Comparison of ENCODE assay signal across 12 cellular contexts in the genomic region with DNA sequence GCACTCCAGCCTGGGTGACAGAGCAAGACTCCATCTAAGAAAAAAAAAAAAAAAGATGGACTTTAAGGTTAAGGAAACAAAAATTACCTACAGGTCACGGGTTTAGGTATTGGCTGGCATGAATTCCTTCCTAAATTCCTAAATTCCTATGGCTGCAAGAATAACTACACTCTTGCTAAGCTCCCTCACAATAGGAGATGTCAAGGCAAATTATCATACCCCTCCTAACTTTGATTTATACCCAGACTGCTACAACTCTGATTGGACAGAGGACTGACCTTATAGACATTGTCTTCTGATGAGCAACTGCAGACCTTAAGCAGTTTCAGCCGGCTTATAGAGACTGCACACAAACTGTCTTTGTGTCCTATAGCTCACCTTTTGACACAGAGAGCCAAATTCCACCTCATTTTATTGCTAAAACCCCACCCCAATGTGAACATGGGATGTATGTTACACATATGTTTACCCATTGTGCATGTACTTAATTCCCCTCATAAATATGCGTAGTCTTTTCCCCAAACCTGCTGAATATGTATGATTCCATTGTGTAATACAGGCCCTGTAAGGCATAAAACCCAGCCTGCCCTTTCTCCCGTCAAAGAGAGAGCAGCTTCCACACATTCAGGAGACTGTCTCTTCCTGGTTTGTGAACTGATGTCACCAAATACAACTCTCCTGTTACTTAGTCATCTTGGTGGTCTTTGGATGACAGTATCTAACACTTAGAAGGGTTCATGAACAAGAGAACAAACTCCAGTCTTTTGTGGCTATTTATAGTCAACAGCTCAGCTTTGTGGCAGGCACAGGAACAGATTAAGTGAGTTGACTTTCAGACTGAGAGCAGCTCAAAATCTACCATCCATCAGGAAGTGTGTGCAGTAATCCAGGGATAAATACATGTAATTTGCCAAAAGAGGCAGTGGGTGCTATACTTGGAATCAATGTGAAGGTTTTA. TPM values are rescaled to one million over a fixed set of nuclear protein-coding genes. Genes with fewer than 3 reads are reported as not detected.
A peak's percentile ranks its signal among the peaks of the same experiment; 100 is the strongest.
DNase-seq lines count a peak whose midpoint lies in the region; ATAC-seq, FAIRE-seq and TF ChIP-seq lines count a peak whose summit lies in the region.
"Had no signal": no experiment of that assay in that cellular context is flagged by ENCODE, and none has a peak within 500 bp of the region (broad histone marks: within the 10 kb centered on the region; RNA-seq: fewer than 3 reads in every experiment).

No MANE protein-coding gene starts in this region.

- no peak overlapping the region for H3K27ac Mint-ChIP-seq in endodermal cell
- no peak overlapping the region for H3K27ac Mint-ChIP-seq in effector memory CD8-positive, alpha-beta T cell
- H3K27ac Mint-ChIP-seq: natural killer cell; stimulated activated naive B cell treated with anti-CD40 and anti-IgM and Interleukin-4, amounts not matched to agents 10 μg/mL and 1 μg/mL and 100 μg/mL, for 72 hours had no signal

- DNase-seq in AG08395 (ENCODE audit: low spot score) (peak; percentile 18), LHCN-M2 (ENCODE audit: low read depth) (peak; percentile 45), endodermal cell (no peak), left lung (no peak), kidney (no peak)
- DNase-seq in effector memory CD8-positive, alpha-beta T cell, result no peak
- DNase-seq: natural killer cell; NCI-H446 treated with DMSO at 0.1 percent for 48 hours; SHP77; stimulated activated naive B cell treated with anti-CD40 and anti-IgM and Interleukin-4, amounts not matched to agents 10 μg/mL and 1 μg/mL and 100 μg/mL, for 72 hours had no signal

- peaks cover 6% of the 10 kb centered on the region for H3K4me1 Mint-ChIP-seq in endodermal cell
- H3K4me1 Mint-ChIP-seq in effector memory CD8-positive, alpha-beta T cell (ENCODE audit: low read depth in 2 of 2), result peaks cover 5% of the 10 kb centered on the region in 2 donors
- H3K4me1 Mint-ChIP-seq: natural killer cell had no signal

- H3K9ac ChIP-seq in endodermal cell (ENCODE audit: extremely low read depth, low read length, poor library complexity, severe bottlenecking), result no peak overlapping the region
- no peak overlapping the region for H3K9ac ChIP-seq in kidney (ENCODE audit: low read length in 2 of 2)

- H3K27ac ChIP-seq in endodermal cell (ENCODE audit: low read depth, low read length) (peak overlapping the region; percentile 76), mesodermal cell (ENCODE audit: low read depth, low read length, severe bottlenecking) (peak overlapping the region; percentile 68), left lung (no peak overlapping the region), kidney (ENCODE audit: low read depth in 2 of 2, low read length in 2 of 2) (peak overlapping the region in 1 of 2 donors; percentile 9)

- no peaks in the 10 kb centered on the region for H3K4me1 ChIP-seq in endodermal cell (ENCODE audit: control insufficient read depth, insufficient read depth, low read length)
- peaks cover 4% of the 10 kb centered on the region for H3K4me1 ChIP-seq in mesodermal cell (ENCODE audit: control insufficient read depth, insufficient read depth, low read length, poor library complexity, severe bottlenecking)
- H3K4me1 ChIP-seq in left lung, result no peaks in the 10 kb centered on the region
- no peaks in the 10 kb centered on the region for H3K4me1 ChIP-seq in kidney (ENCODE audit: control insufficient read depth in 1 of 2, insufficient read depth in 1 of 2, low read depth in 1 of 2, low read length in 2 of 2)

- WGBS in endodermal cell (ENCODE audit: insufficient coverage in 1 of 2, insufficient read length in 1 of 2), 2 experiments, result 81 to 90% methylated on average over 3 to 4 of the region's 4 CpGs
- WGBS in mesodermal cell (ENCODE audit: insufficient coverage in 2 of 2), 2 experiments, result 78 to 85% methylated on average over 2 to 3 of the region's 4 CpGs

- no peaks in the 10 kb centered on the region for H3K9me3 Mint-ChIP-seq in endodermal cell
- H3K9me3 Mint-ChIP-seq in effector memory CD8-positive, alpha-beta T cell, result no peaks in the 10 kb centered on the region
- H3K9me3 Mint-ChIP-seq: natural killer cell; stimulated activated naive B cell treated with anti-CD40 and anti-IgM and Interleukin-4, amounts not matched to agents 10 μg/mL and 1 μg/mL and 100 μg/mL, for 72 hours had no signal

- H3K9me3 ChIP-seq in endodermal cell (ENCODE audit: control insufficient read depth, low read length), result no peaks in the 10 kb centered on the region
- no peaks in the 10 kb centered on the region for H3K9me3 ChIP-seq in mesodermal cell (ENCODE audit: control insufficient read depth, low read length)
- no peaks in the 10 kb centered on the region for H3K9me3 ChIP-seq in left lung
- no peaks in the 10 kb centered on the region for H3K9me3 ChIP-seq in kidney (ENCODE audit: control insufficient read depth in 1 of 2, low read length in 2 of 2)

- no peak for FAIRE-seq in kidney (lab: Jason Lieb, UNC)

- H3K27me3 Mint-ChIP-seq in endodermal cell (ENCODE audit: insufficient read depth), result no peaks in the 10 kb centered on the region
- peaks cover 0 to 9% of the 10 kb centered on the region in 2 donors for H3K27me3 Mint-ChIP-seq in effector memory CD8-positive, alpha-beta T cell

- ATAC-seq in GM21825 (IDR thresholded peaks at IDR 0.05; ENCODE audit: unreplicated experiment), result no peak
- ATAC-seq in left lung, result no peak
- no peak for ATAC-seq in effector memory CD8-positive, alpha-beta T cell (replicated peaks)
- ATAC-seq: natural killer cell; stimulated activated naive B cell treated with anti-CD40 and anti-IgM and Interleukin-4, amounts not matched to agents 10 μg/mL and 1 μg/mL and 100 μg/mL, for 72 hours had no signal

- no peaks in the 10 kb centered on the region for H3K27me3 ChIP-seq in endodermal cell (ENCODE audit: control insufficient read depth, insufficient read depth, low read length, poor library complexity, severe bottlenecking)
- no peaks in the 10 kb centered on the region for H3K27me3 ChIP-seq in left lung

- no peak for TF ChIP-seq CTCF in endodermal cell (conservative IDR thresholded peaks at IDR 0.05)
- no peak for TF ChIP-seq CTCF in left lung (IDR thresholded peaks at IDR 0.05)
- no peak for TF ChIP-seq CTCF in kidney (IDR thresholded peaks at IDR 0.05; ENCODE audit: borderline replicate concordance, extremely low read depth, insufficient read depth)

- H3K36me3 ChIP-seq in endodermal cell (ENCODE audit: control insufficient read depth, insufficient read depth, low read length) (no peaks in the 10 kb centered on the region), mesodermal cell (ENCODE audit: control insufficient read depth, insufficient read depth, low read length) (no peaks in the 10 kb centered on the region), left lung (no peaks in the 10 kb centered on the region), kidney (ENCODE audit: control insufficient read depth in 1 of 2, insufficient read depth in 2 of 2, low read length in 2 of 2) (no peaks in the 10 kb centered on the region)

- H3K4me3 Mint-ChIP-seq in endodermal cell, result no peak overlapping the region
- H3K4me3 Mint-ChIP-seq in effector memory CD8-positive, alpha-beta T cell, result no peak overlapping the region
- H3K4me3 Mint-ChIP-seq: natural killer cell; stimulated activated naive B cell treated with anti-CD40 and anti-IgM and Interleukin-4, amounts not matched to agents 10 μg/mL and 1 μg/mL and 100 μg/mL, for 72 hours had no signal

- H3K4me3 ChIP-seq in endodermal cell (ENCODE audit: low read length) (no peak overlapping the region), mesodermal cell (ENCODE audit: extremely low read depth, insufficient read depth, low read length, poor library complexity, severe bottlenecking) (no peak overlapping the region), left lung (no peak overlapping the region), kidney (ENCODE audit: low read length in 2 of 2) (no peak overlapping the region)

- intact Hi-C loops in left lung (cut with DNase I) (no loop called here), kidney (cut with DNase I) (no loop called here)

- no peaks in the 10 kb centered on the region for H3K36me3 Mint-ChIP-seq in endodermal cell (ENCODE audit: low read depth)
- H3K36me3 Mint-ChIP-seq in effector memory CD8-positive, alpha-beta T cell (ENCODE audit: insufficient read depth), result peaks cover 3% of the 10 kb centered on the region
- H3K36me3 Mint-ChIP-seq: natural killer cell; stimulated activated naive B cell treated with anti-CD40 and anti-IgM and Interleukin-4, amounts not matched to agents 10 μg/mL and 1 μg/mL and 100 μg/mL, for 72 hours had no signal

RNA-seq across cellular contexts. Expression of a gene that starts 24.8 kb away (rescaled TPM):
- total RNA-seq in LHCN-M2 (2014; rRNA removed) (2.1 and 2.8 TPM in 2 replicates), endodermal cell (10 to 100 TPM; 14.9 to 16.6 TPM), left lung (1 to 10 TPM; 5.2 to 9.7 TPM), kidney (1.2 TPM)
- 1.3 TPM for polyA plus RNA-seq in LHCN-M2 (2012)
- 8.0 TPM for polyA plus RNA-seq in endodermal cell (2013, experiment 1 of 2)
- polyA plus RNA-seq in endodermal cell (2013, experiment 2 of 2), result 8.5 TPM
- 6.5 TPM for polyA plus RNA-seq in mesodermal cell (2013, experiment 1 of 2)
- polyA plus RNA-seq in mesodermal cell (2013, experiment 2 of 2), result 5.7 TPM
- polyA plus RNA-seq in kidney (ENCODE audit: insufficient read depth, low read depth, low replicate concordance), result 0.30 TPM
- total RNA-seq: natural killer cell had no signal

RNA-seq across cellular contexts. Expression of a gene that starts 32.7 kb away (rescaled TPM):
- 21.1 and 31.6 TPM in 2 replicates for total RNA-seq in LHCN-M2 (2014; rRNA removed)
- 6.3 TPM for polyA plus RNA-seq in LHCN-M2 (2012)
- total RNA-seq in endodermal cell, result 100 to 1,000 TPM; 100 to 113 TPM
- polyA plus RNA-seq in endodermal cell (2013, experiment 1 of 2), result 25.1 TPM
- polyA plus RNA-seq in endodermal cell (2013, experiment 2 of 2), result 25.6 TPM
- 18.2 TPM for polyA plus RNA-seq in mesodermal cell (2013, experiment 1 of 2)
- 15.6 TPM for polyA plus RNA-seq in mesodermal cell (2013, experiment 2 of 2)
- total RNA-seq in left lung, result 10 to 100 TPM; 60.0 to 78.6 TPM
- total RNA-seq in kidney, result 94.4 TPM
- polyA plus RNA-seq in kidney (ENCODE audit: insufficient read depth, low read depth, low replicate concordance), result 4.9 TPM

Comparison
In these comparisons a context has a peak if more than half of its experiments do, and no peak if none do; other contexts are left out.
1. DNase-seq: peak in AG08395 (single experiment) and LHCN-M2 (single experiment); none in endodermal cell (single experiment), left lung (0 of 2), kidney (single experiment) and effector memory CD8-positive, alpha-beta T cell (0 of 3).
2. H3K27ac ChIP-seq: peak in endodermal cell (single experiment) and mesodermal cell (single experiment); none in left lung (0 of 2).